In genomic region chr16:27550582-27550920, GRCh38 we compare ENCODE assay signal across 7 cellular contexts. TPM values are rescaled to one million over a fixed set of nuclear protein-coding genes. Genes with fewer than 3 reads are reported as not detected.
A peak's percentile ranks its signal among the peaks of the same experiment; 100 is the strongest.
DNase-seq lines count a peak whose midpoint lies in the region; ATAC-seq, FAIRE-seq and TF ChIP-seq lines count a peak whose summit lies in the region.

No MANE protein-coding gene starts in this region.

- DNase-seq in HL-60 (ENCODE audit: low read depth in 1 of 2, low spot score in 1 of 2) (peak in 1 of 2 experiments; percentile 24), RKO (ENCODE audit: low spot score) (no peak), frontal cortex (ENCODE audit: low spot score in 2 of 2) (no peak), NCI-H510A treated with DMSO at 0.1 percent for 48 hours (lab: John Stamatoyannopoulos, UW) (no peak)
- no peak for DNase-seq in activated CD4-positive, alpha-beta memory T cell treated with anti-CD3 and anti-CD28 coated beads, Interleukin-2, amount 10 ng/mL, durations not matched to agents 7 days and 5 days
- DNase-seq in stimulated activated effector memory CD8-positive, alpha-beta T cell treated with anti-CD3 and anti-CD28 coated beads, Interleukin-12 subunit alpha, Interleukin-12 subunit beta, amount 100 ng/mL, for 72 hours (ENCODE audit: low spot score in 2 of 2) = no peak

- peak overlapping the region; percentile 93 for H3K4me3 Mint-ChIP-seq in activated CD4-positive, alpha-beta memory T cell treated with anti-CD3 and anti-CD28 coated beads, Interleukin-2, amount 10 ng/mL, durations not matched to agents 7 days and 5 days
- H3K4me3 Mint-ChIP-seq in stimulated activated effector memory CD8-positive, alpha-beta T cell treated with anti-CD3 and anti-CD28 coated beads, Interleukin-12 subunit alpha, Interleukin-12 subunit beta, amount 100 ng/mL, for 72 hours = peak overlapping the region; percentile 98

- no peaks in the 10 kb centered on the region for H3K9me3 ChIP-seq in iPS-15b (ENCODE audit: control insufficient read depth, insufficient read depth, low read length)

- FAIRE-seq in frontal cortex (lab: Jason Lieb, UNC) = no peak

- peak overlapping the region; percentile 41 for H3K9ac ChIP-seq in iPS-15b (ENCODE audit: low read depth, low read length)

- H3K27me3 Mint-ChIP-seq in activated CD4-positive, alpha-beta memory T cell treated with anti-CD3 and anti-CD28 coated beads, Interleukin-2, amount 10 ng/mL, durations not matched to agents 7 days and 5 days = no peaks in the 10 kb centered on the region

- H3K36me3 Mint-ChIP-seq in activated CD4-positive, alpha-beta memory T cell treated with anti-CD3 and anti-CD28 coated beads, Interleukin-2, amount 10 ng/mL, durations not matched to agents 7 days and 5 days (ENCODE audit: low read depth) = peaks cover 16% of the 10 kb centered on the region
- H3K36me3 Mint-ChIP-seq in stimulated activated effector memory CD8-positive, alpha-beta T cell treated with anti-CD3 and anti-CD28 coated beads, Interleukin-12 subunit alpha, Interleukin-12 subunit beta, amount 100 ng/mL, for 72 hours = peaks cover 16% of the 10 kb centered on the region

- POLR2A ChIA-PET in activated CD4-positive, alpha-beta memory T cell treated with anti-CD3 and anti-CD28 coated beads, Interleukin-2, amount 10 ng/mL, durations not matched to agents 7 days and 5 days (lab: Charles Lee) = interaction anchor here (0.6 to 2.4 kb wide), 10 partner anchors 9 to 183 kb away, joined by 3 to 13 read pairs (median 4); partner anchors contain the start of gene IL21R

- H3K27ac Mint-ChIP-seq in activated CD4-positive, alpha-beta memory T cell treated with anti-CD3 and anti-CD28 coated beads, Interleukin-2, amount 10 ng/mL, durations not matched to agents 7 days and 5 days = peak overlapping the region; percentile 78
- H3K27ac Mint-ChIP-seq in stimulated activated effector memory CD8-positive, alpha-beta T cell treated with anti-CD3 and anti-CD28 coated beads, Interleukin-12 subunit alpha, Interleukin-12 subunit beta, amount 100 ng/mL, for 72 hours = peak overlapping the region; percentile 100

- peaks cover 40% of the 10 kb centered on the region for H3K4me1 Mint-ChIP-seq in activated CD4-positive, alpha-beta memory T cell treated with anti-CD3 and anti-CD28 coated beads, Interleukin-2, amount 10 ng/mL, durations not matched to agents 7 days and 5 days
- peaks cover 50% of the 10 kb centered on the region for H3K4me1 Mint-ChIP-seq in stimulated activated effector memory CD8-positive, alpha-beta T cell treated with anti-CD3 and anti-CD28 coated beads, Interleukin-12 subunit alpha, Interleukin-12 subunit beta, amount 100 ng/mL, for 72 hours

- no peak for ATAC-seq in stimulated activated effector memory CD8-positive, alpha-beta T cell treated with anti-CD3 and anti-CD28 coated beads, Interleukin-12 subunit alpha, Interleukin-12 subunit beta, amount 100 ng/mL, for 72 hours

- H3K27ac ChIP-seq in HL-60 (replicated peaks) = peak overlapping the region; percentile 90

- CTCF ChIA-PET in activated CD4-positive, alpha-beta memory T cell treated with anti-CD3 and anti-CD28 coated beads, Interleukin-2, amount 10 ng/mL, durations not matched to agents 7 days and 5 days (lab: Charles Lee) = interaction anchor here (0.6 to 2.0 kb wide), 8 partner anchors 9 to 440 kb away, joined by 3 to 8 read pairs (median 3); no protein-coding TSS in a partner anchor

- TF ChIP-seq CTCF in HL-60 (IDR thresholded peaks at IDR 0.05; ENCODE audit: insufficient read depth, low read length) = no peak

- no peaks in the 10 kb centered on the region for H3K9me3 Mint-ChIP-seq in activated CD4-positive, alpha-beta memory T cell treated with anti-CD3 and anti-CD28 coated beads, Interleukin-2, amount 10 ng/mL, durations not matched to agents 7 days and 5 days
- H3K9me3 Mint-ChIP-seq in stimulated activated effector memory CD8-positive, alpha-beta T cell treated with anti-CD3 and anti-CD28 coated beads, Interleukin-12 subunit alpha, Interleukin-12 subunit beta, amount 100 ng/mL, for 72 hours = no peaks in the 10 kb centered on the region

- H3K27me3 ChIP-seq in HL-60 (ENCODE audit: insufficient read depth, poor library complexity, severe bottlenecking) (no peaks in the 10 kb centered on the region), iPS-15b (ENCODE audit: control insufficient read depth, insufficient read depth, low read length) (no peaks in the 10 kb centered on the region)

- H3K4me3 ChIP-seq in HL-60 (replicated peaks; ENCODE audit: insufficient read depth, low read length) (peak overlapping the region; percentile 96), iPS-15b (ENCODE audit: low read depth, low read length) (peak overlapping the region; percentile 90)

- peaks cover 2% of the 10 kb centered on the region for H3K36me3 ChIP-seq in iPS-15b (ENCODE audit: control insufficient read depth, insufficient read depth, low read length)

- H3K4me1 ChIP-seq in iPS-15b (ENCODE audit: control insufficient read depth, insufficient read depth, low read length) = peaks cover 5% of the 10 kb centered on the region

RNA-seq across cellular contexts. Expression of gene KATNIP, which starts 0.6 kb away (rescaled TPM):
- total RNA-seq in activated CD4-positive, alpha-beta memory T cell treated with anti-CD3 and anti-CD28 coated beads, Interleukin-2, amount 10 ng/mL, durations not matched to agents 7 days and 5 days = 10 to 100 TPM; 15.8 to 18.1 TPM
- total RNA-seq in frontal cortex = 17.9 TPM

RNA-seq across cellular contexts. Expression of gene GTF3C1, which starts 0.8 kb away (rescaled TPM):
- 10 to 100 TPM; 48.9 to 53.6 TPM for total RNA-seq in activated CD4-positive, alpha-beta memory T cell treated with anti-CD3 and anti-CD28 coated beads, Interleukin-2, amount 10 ng/mL, durations not matched to agents 7 days and 5 days
- total RNA-seq in frontal cortex = 77.9 TPM
